1 cellular context compared by ENCODE assay signal in the genomic region with DNA sequence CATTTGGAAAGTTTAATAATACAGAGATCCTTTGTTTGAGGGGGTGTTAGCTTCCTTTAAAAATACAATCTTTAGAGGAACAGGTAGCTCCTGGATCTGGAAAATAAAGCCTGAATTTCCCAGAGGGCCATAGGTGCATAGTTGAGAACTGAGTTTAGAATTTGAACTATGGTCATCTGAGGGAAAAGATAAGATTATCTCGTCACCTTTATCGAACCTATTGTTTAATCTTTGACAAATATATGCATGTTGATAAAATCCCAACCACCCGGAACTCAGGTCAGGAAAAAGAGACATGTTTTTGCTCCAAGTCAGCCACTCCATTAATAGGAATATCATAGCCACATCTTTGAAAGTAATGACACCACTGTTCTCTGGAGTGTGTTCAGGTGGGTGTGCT.
TF ChIP-seq lines count a peak whose summit lies in the region.

No MANE protein-coding gene starts in this region.

TF ChIP-seq in IMR-90, 13 proteins besides CTCF, POLR2A, EP300 and RAD21:
- TF ChIP-seq BHLHE40 (IDR thresholded peaks at IDR 0.05; ENCODE audit: low read depth, low read length) (no peak), RFX5 (IDR thresholded peaks at IDR 0.05; ENCODE audit: low read depth, low read length) (no peak), FOS (IDR thresholded peaks at IDR 0.05; ENCODE audit: low read depth, low read length) (no peak)
